Comparison of ENCODE assay signal across 29 cellular contexts in the genomic region with DNA sequence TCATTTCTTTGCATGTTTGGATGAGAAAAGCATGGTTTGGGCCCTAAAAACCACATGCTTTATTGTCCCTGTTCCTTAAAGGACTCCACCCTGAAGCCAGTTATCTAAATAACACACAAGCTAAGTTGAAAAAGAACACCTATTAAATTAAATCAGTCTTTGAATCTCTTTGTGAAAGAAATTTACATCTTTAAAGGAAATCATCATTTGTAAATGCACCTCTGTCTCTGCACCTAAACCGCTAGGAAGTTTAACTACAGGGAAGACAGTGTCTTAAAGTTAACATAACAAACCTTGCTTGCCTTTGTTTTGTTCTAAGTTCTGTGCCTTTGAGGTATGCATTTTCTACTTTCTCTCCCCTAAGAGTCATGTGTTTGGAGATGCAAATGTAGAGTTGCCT. TPM values are rescaled to one million over a fixed set of nuclear protein-coding genes. Genes with fewer than 3 reads are reported as not detected.
"Had no signal": no experiment of that assay in that cellular context is flagged by ENCODE, and none has a peak within 500 bp of the region (broad histone marks: within the 10 kb centered on the region; RNA-seq: fewer than 3 reads in every experiment).

No MANE protein-coding gene starts in this region.

- H3K9ac ChIP-seq: SK-N-SH had no signal

- H3K27me3 ChIP-seq: adrenal gland, breast epithelium, SJCRH30 had no signal

- H3K4me1 ChIP-seq: adrenal gland, breast epithelium, SJCRH30 had no signal

- H3K27ac Mint-ChIP-seq: activated CD8-positive, alpha-beta T cell treated with anti-CD3 and anti-CD28 coated beads, Interleukin-2, amount 10 ng/mL, durations not matched to agents 7 days and 5 days; activated naive CD8-positive, alpha-beta T cell treated with anti-CD3 and anti-CD28 coated beads, Interleukin-2, amount 10 ng/mL, durations not matched to agents 7 days and 5 days had no signal

- H3K4me3 Mint-ChIP-seq: activated CD8-positive, alpha-beta T cell treated with anti-CD3 and anti-CD28 coated beads, Interleukin-2, amount 10 ng/mL, durations not matched to agents 7 days and 5 days; activated naive CD8-positive, alpha-beta T cell treated with anti-CD3 and anti-CD28 coated beads, Interleukin-2, amount 10 ng/mL, durations not matched to agents 7 days and 5 days had no signal

- H3K4me3 ChIP-seq: adrenal gland, breast epithelium, SJCRH30 had no signal

- H3K36me3 Mint-ChIP-seq: activated naive CD8-positive, alpha-beta T cell treated with anti-CD3 and anti-CD28 coated beads, Interleukin-2, amount 10 ng/mL, durations not matched to agents 7 days and 5 days had no signal

- H3K9me3 Mint-ChIP-seq: activated naive CD8-positive, alpha-beta T cell treated with anti-CD3 and anti-CD28 coated beads, Interleukin-2, amount 10 ng/mL, durations not matched to agents 7 days and 5 days had no signal

- H3K9me3 ChIP-seq: adrenal gland, breast epithelium, SJCRH30, SK-N-SH had no signal

- H3K4me1 Mint-ChIP-seq: activated naive CD8-positive, alpha-beta T cell treated with anti-CD3 and anti-CD28 coated beads, Interleukin-2, amount 10 ng/mL, durations not matched to agents 7 days and 5 days had no signal

- DNase-seq: activated CD4-positive, alpha-beta T cell treated with anti-CD3 and anti-CD28 coated beads for 48 hours; activated CD4-positive, alpha-beta T cell treated with anti-CD3 and anti-CD28 coated beads, Interleukin-2, amount 50 U/mL, for 4 hours; activated CD4-positive, CD25-positive, alpha-beta regulatory T cell treated with anti-CD3 and anti-CD28 coated beads, Interleukin-2, amount 50 U/mL, for 72 hours; activated CD8-positive, alpha-beta memory T cell treated with anti-CD3 and anti-CD28 coated beads, Interleukin-2, amount 50 U/mL, for 48 hours; activated CD8-positive, alpha-beta T cell treated with anti-CD3 and anti-CD28 coated beads, Interleukin-2, amount 10 ng/mL, durations not matched to agents 7 days and 5 days; activated naive CD4-positive, alpha-beta T cell treated with anti-CD3 and anti-CD28 coated beads, Interleukin-2, amount 50 U/mL, for 16 hours; activated naive CD8-positive, alpha-beta T cell treated with anti-CD3 and anti-CD28 coated beads, Interleukin-2, amount 10 ng/mL, durations not matched to agents 7 days and 5 days; activated T-cell treated with anti-CD3 and anti-CD28 coated beads, Interleukin-2, amount 50 U/mL, for 1 hour; adrenal gland; anterior cingulate cortex; caudate nucleus; Karpas-422; MM.1S; NCI-H1105; NCI-H1436; NCI-H187; NCI-H2081; NCI-H2227 treated with DMSO at 0.1 percent for 48 hours; NCI-H446 treated with DMSO at 0.1 percent for 48 hours; NCI-H524 treated with DMSO at 0.1 percent for 48 hours; NCI-H774; OCI-M1; Right ventricle myocardium superior; SJCRH30; SK-N-SH; SW 1271 had no signal

- H3K27ac ChIP-seq: adrenal gland, breast epithelium, RWPE1, SJCRH30 had no signal

- H3K4me2 ChIP-seq: SK-N-SH had no signal

- H3K36me3 ChIP-seq: adrenal gland, breast epithelium, SJCRH30 had no signal

RNA-seq across cellular contexts. Expression of gene HTR7, which starts 52.6 kb away (rescaled TPM):
- total RNA-seq: activated CD8-positive, alpha-beta T cell treated with anti-CD3 and anti-CD28 coated beads, Interleukin-2, amount 10 ng/mL, durations not matched to agents 7 days and 5 days; T-helper 1 cell treated with Interleukin-12 subunit alpha and Interleukin-12 subunit beta and Interleukin-4 antibody, amounts not matched to agents 30 ng/mL and 1 ng/mL, for 36 hours had no signal
